ENCODE assay signal across 1 cellular context in the genomic region with DNA sequence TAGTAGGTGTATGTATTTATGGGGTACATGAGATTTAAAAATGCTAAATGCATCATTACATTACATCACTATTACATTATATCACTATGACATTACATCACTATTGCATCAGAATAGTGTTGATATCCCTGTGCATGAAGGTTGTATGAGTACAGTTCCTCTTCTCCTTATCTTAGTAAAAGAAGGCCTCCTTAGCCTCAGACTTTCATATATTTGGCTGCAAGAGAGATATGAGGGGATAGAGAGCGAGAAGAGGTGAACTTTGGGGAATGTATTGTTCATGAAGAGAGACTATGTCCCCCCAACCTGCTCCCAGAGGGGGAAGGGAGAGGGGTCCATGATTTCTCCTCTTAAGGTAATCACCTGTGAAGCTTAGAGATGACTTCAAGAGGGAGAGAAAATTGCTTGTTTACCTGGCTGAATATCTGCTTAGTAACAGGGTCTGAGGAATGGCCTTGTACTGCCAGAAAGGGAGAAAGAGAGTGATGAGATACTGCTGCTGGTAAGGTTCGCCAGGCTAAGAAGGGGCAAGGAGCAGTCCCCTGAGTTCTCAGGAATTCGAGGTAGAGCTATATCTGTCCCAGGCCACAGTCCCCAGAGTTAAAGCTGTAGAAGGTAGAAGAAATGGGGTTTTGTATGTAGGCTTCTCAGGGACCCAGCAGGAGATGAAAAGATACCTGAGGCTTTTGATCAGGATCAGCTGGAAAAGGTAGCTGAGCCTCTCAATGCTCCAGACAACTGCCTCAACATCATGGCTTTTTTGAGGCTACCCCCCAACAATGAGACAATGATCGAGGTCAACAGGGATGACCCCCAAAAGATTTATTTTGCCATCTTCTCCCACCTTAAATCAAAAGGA.
TF ChIP-seq lines count a peak whose summit lies in the region.

No MANE protein-coding gene starts in this region.

TF ChIP-seq in K562, 482 proteins besides CTCF, POLR2A, EP300 and RAD21 (continued from another document and continues in another):
- TF ChIP-seq, protein P1, sequence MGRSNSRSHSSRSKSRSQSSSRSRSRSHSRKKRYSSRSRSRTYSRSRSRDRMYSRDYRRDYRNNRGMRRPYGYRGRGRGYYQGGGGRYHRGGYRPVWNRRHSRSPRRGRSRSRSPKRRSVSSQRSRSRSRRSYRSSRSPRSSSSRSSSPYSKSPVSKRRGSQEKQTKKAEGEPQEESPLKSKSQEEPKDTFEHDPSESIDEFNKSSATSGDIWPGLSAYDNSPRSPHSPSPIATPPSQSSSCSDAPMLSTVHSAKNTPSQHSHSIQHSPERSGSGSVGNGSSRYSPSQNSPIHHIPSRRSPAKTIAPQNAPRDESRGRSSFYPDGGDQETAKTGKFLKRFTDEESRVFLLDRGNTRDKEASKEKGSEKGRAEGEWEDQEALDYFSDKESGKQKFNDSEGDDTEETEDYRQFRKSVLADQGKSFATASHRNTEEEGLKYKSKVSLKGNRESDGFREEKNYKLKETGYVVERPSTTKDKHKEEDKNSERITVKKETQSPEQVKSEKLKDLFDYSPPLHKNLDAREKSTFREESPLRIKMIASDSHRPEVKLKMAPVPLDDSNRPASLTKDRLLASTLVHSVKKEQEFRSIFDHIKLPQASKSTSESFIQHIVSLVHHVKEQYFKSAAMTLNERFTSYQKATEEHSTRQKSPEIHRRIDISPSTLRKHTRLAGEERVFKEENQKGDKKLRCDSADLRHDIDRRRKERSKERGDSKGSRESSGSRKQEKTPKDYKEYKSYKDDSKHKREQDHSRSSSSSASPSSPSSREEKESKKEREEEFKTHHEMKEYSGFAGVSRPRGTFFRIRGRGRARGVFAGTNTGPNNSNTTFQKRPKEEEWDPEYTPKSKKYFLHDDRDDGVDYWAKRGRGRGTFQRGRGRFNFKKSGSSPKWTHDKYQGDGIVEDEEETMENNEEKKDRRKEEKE (IDR thresholded peaks at IDR 0.05; ENCODE audit: borderline replicate concordance in 1 of 2, control insufficient read depth in 1 of 2, low read depth in 2 of 2, low read length in 1 of 2): no peak
- TF ChIP-seq MTA2 (IDR thresholded peaks at IDR 0.05; ENCODE audit: low read depth) (no peak), ILK (tag; IDR thresholded peaks at IDR 0.05; ENCODE audit: borderline replicate concordance, low read depth) (peak; percentile 51; the same call in 1 of the 2 replicates), ELK1 (CRISPR knock-in tag; IDR thresholded peaks at IDR 0.05) (no peak), ZNF311 (CRISPR knock-in tag; IDR thresholded peaks at IDR 0.05) (peak; percentile 61; the same call in 1 of the 2 replicates), ETV1 (tag; conservative IDR thresholded peaks at IDR 0.05; ENCODE audit: low read depth) (peak; percentile 70; the same call in 1 of the 2 replicates), RFX5 (IDR thresholded peaks at IDR 0.05; ENCODE audit: low read depth, low read length) (no peak), ZNF124 (CRISPR knock-in tag; IDR thresholded peaks at IDR 0.05) (no peak), KDM1A (IDR thresholded peaks at IDR 0.05) (no peak), CEBPG (CRISPR knock-in tag; IDR thresholded peaks at IDR 0.05) (peak; percentile 96), CEBPG (tag; conservative IDR thresholded peaks at IDR 0.05 in 1 of 2, IDR thresholded peaks at IDR 0.05 in 1 of 2) (peak; percentile 100), ELF2 (CRISPR knock-in tag; IDR thresholded peaks at IDR 0.05) (peak; percentile 45; the same call in 1 of the 2 replicates), ZNF511 (CRISPR knock-in tag; IDR thresholded peaks at IDR 0.05) (no peak), ZFP36 (IDR thresholded peaks at IDR 0.05; ENCODE audit: low read depth, low read length, partially characterized antibody) (no peak), DNMT1 (IDR thresholded peaks at IDR 0.05) (no peak), TRIM28 (IDR thresholded peaks at IDR 0.05) (no peak), PHB2 (IDR thresholded peaks at IDR 0.05; ENCODE audit: low read depth) (no peak), RBM39 (optimal IDR thresholded peaks at IDR 0.05; ENCODE audit: low read depth, low read length) (no peak), THRA (IDR thresholded peaks at IDR 0.05) (no peak), CHD2 (IDR thresholded peaks at IDR 0.05; ENCODE audit: low read depth, low read length) (no peak), ZNF707 (CRISPR knock-in tag; conservative IDR thresholded peaks at IDR 0.05) (no peak), SRSF9 (IDR thresholded peaks at IDR 0.05; ENCODE audit: borderline replicate concordance, low read depth, low read length) (no peak), HDAC1 (IDR thresholded peaks at IDR 0.05) (no peak), SMAD3 (CRISPR knock-in tag; conservative IDR thresholded peaks at IDR 0.05) (peak; percentile 93), YBX1 (IDR thresholded peaks at IDR 0.05) (no peak), ZNF197 (CRISPR knock-in tag; IDR thresholded peaks at IDR 0.05; ENCODE audit: low read depth) (no peak; the same call in 1 of the 2 replicates), RBM14 (IDR thresholded peaks at IDR 0.05; ENCODE audit: borderline replicate concordance, insufficient read depth, low read depth, low read length) (no peak), ZNF431 (CRISPR knock-in tag; IDR thresholded peaks at IDR 0.05) (no peak), SNRNP70 (optimal IDR thresholded peaks at IDR 0.05; ENCODE audit: low read depth, low read length) (no peak), ESRRB (CRISPR knock-in tag; IDR thresholded peaks at IDR 0.05; ENCODE audit: borderline replicate concordance) (no peak), SLC30A9 (CRISPR knock-in tag; IDR thresholded peaks at IDR 0.05) (no peak), TGIF2 (CRISPR knock-in tag; IDR thresholded peaks at IDR 0.05) (no peak), RBM22 (IDR thresholded peaks at IDR 0.05; ENCODE audit: low read depth, low read length, poor library complexity, severe bottlenecking) (no peak), ZBTB12 (CRISPR knock-in tag; IDR thresholded peaks at IDR 0.05) (peak; percentile 52), FOXJ3 (CRISPR knock-in tag; IDR thresholded peaks at IDR 0.05) (no peak), TRIM24 (IDR thresholded peaks at IDR 0.05) (peak; percentile 99), ZKSCAN1 (IDR thresholded peaks at IDR 0.05; ENCODE audit: low read depth, low read length) (no peak), TCF3 (CRISPR knock-in tag; IDR thresholded peaks at IDR 0.05) (peak; percentile 52), U2AF2 (optimal IDR thresholded peaks at IDR 0.05; ENCODE audit: low read depth, low read length) (no peak), FOS (IDR thresholded peaks at IDR 0.05; ENCODE audit: extremely low read depth, insufficient read length) (no peak), RBFOX2 (IDR thresholded peaks at IDR 0.05; ENCODE audit: low read depth, low read length) (peak; percentile 59)
- TF ChIP-seq, protein P2, sequence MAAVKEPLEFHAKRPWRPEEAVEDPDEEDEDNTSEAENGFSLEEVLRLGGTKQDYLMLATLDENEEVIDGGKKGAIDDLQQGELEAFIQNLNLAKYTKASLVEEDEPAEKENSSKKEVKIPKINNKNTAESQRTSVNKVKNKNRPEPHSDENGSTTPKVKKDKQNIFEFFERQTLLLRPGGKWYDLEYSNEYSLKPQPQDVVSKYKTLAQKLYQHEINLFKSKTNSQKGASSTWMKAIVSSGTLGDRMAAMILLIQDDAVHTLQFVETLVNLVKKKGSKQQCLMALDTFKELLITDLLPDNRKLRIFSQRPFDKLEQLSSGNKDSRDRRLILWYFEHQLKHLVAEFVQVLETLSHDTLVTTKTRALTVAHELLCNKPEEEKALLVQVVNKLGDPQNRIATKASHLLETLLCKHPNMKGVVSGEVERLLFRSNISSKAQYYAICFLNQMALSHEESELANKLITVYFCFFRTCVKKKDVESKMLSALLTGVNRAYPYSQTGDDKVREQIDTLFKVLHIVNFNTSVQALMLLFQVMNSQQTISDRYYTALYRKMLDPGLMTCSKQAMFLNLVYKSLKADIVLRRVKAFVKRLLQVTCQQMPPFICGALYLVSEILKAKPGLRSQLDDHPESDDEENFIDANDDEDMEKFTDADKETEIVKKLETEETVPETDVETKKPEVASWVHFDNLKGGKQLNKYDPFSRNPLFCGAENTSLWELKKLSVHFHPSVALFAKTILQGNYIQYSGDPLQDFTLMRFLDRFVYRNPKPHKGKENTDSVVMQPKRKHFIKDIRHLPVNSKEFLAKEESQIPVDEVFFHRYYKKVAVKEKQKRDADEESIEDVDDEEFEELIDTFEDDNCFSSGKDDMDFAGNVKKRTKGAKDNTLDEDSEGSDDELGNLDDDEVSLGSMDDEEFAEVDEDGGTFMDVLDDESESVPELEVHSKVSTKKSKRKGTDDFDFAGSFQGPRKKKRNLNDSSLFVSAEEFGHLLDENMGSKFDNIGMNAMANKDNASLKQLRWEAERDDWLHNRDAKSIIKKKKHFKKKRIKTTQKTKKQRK (IDR thresholded peaks at IDR 0.05; ENCODE audit: borderline replicate concordance, low read depth, low read length): no peak
- TF ChIP-seq, protein P3, sequence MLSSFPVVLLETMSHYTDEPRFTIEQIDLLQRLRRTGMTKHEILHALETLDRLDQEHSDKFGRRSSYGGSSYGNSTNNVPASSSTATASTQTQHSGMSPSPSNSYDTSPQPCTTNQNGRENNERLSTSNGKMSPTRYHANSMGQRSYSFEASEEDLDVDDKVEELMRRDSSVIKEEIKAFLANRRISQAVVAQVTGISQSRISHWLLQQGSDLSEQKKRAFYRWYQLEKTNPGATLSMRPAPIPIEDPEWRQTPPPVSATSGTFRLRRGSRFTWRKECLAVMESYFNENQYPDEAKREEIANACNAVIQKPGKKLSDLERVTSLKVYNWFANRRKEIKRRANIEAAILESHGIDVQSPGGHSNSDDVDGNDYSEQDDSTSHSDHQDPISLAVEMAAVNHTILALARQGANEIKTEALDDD (IDR thresholded peaks at IDR 0.05): no peak
- TF ChIP-seq, protein P4, sequence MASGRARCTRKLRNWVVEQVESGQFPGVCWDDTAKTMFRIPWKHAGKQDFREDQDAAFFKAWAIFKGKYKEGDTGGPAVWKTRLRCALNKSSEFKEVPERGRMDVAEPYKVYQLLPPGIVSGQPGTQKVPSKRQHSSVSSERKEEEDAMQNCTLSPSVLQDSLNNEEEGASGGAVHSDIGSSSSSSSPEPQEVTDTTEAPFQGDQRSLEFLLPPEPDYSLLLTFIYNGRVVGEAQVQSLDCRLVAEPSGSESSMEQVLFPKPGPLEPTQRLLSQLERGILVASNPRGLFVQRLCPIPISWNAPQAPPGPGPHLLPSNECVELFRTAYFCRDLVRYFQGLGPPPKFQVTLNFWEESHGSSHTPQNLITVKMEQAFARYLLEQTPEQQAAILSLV (tag; IDR thresholded peaks at IDR 0.05): peak; percentile 98
- TF ChIP-seq, protein P5, sequence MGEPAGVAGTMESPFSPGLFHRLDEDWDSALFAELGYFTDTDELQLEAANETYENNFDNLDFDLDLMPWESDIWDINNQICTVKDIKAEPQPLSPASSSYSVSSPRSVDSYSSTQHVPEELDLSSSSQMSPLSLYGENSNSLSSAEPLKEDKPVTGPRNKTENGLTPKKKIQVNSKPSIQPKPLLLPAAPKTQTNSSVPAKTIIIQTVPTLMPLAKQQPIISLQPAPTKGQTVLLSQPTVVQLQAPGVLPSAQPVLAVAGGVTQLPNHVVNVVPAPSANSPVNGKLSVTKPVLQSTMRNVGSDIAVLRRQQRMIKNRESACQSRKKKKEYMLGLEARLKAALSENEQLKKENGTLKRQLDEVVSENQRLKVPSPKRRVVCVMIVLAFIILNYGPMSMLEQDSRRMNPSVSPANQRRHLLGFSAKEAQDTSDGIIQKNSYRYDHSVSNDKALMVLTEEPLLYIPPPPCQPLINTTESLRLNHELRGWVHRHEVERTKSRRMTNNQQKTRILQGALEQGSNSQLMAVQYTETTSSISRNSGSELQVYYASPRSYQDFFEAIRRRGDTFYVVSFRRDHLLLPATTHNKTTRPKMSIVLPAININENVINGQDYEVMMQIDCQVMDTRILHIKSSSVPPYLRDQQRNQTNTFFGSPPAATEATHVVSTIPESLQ (CRISPR knock-in tag; IDR thresholded peaks at IDR 0.05): no peak
- TF ChIP-seq, protein P6, sequence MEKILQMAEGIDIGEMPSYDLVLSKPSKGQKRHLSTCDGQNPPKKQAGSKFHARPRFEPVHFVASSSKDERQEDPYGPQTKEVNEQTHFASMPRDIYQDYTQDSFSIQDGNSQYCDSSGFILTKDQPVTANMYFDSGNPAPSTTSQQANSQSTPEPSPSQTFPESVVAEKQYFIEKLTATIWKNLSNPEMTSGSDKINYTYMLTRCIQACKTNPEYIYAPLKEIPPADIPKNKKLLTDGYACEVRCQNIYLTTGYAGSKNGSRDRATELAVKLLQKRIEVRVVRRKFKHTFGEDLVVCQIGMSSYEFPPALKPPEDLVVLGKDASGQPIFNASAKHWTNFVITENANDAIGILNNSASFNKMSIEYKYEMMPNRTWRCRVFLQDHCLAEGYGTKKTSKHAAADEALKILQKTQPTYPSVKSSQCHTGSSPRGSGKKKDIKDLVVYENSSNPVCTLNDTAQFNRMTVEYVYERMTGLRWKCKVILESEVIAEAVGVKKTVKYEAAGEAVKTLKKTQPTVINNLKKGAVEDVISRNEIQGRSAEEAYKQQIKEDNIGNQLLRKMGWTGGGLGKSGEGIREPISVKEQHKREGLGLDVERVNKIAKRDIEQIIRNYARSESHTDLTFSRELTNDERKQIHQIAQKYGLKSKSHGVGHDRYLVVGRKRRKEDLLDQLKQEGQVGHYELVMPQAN (IDR thresholded peaks at IDR 0.05; ENCODE audit: borderline replicate concordance): no peak
